9 cellular contexts compared by ENCODE assay signal in genomic region chr1:111737216-111738132, GRCh38. TPM values are rescaled to one million over a fixed set of nuclear protein-coding genes. Genes with fewer than 3 reads are reported as not detected.
DNase-seq lines count a peak whose midpoint lies in the region; ATAC-seq and TF ChIP-seq lines count a peak whose summit lies in the region.
"Had no signal": no experiment of that assay in that cellular context is flagged by ENCODE, and none has a peak within 500 bp of the region (broad histone marks: within the 10 kb centered on the region; RNA-seq: fewer than 3 reads in every experiment).

No MANE protein-coding gene starts in this region.

- H3K4me1 ChIP-seq in OCI-LY3 (ENCODE audit: low read length) = peaks cover 12% of the 10 kb centered on the region
- no peaks in the 10 kb centered on the region for H3K4me1 ChIP-seq in aorta (ENCODE audit: control insufficient read depth in 1 of 2, insufficient read depth in 2 of 2, low read length in 2 of 2)

- intact Hi-C loops in aorta (cut with DNase I) = loop anchor here in 1 of 2 donors (1.0 kb wide), 1 partner anchor 116 kb away; no protein-coding TSS in a partner anchor

- WGBS in aorta, 2 donors = 63% methylated on average over 8 of the region's 8 CpGs

- H3K27me3 ChIP-seq in GM06990 (replicated peaks; ENCODE audit: control insufficient read depth, insufficient read depth, low read length) (no peaks in the 10 kb centered on the region; the same call in 1 of the 2 replicates), OCI-LY3 (ENCODE audit: low read depth, low read length) (no peaks in the 10 kb centered on the region), aorta (ENCODE audit: control insufficient read depth in 1 of 2, insufficient read depth in 2 of 2, low read length in 1 of 2) (no peaks in the 10 kb centered on the region)

- H3K27ac ChIP-seq in OCI-LY3 (ENCODE audit: low read length) (no peak overlapping the region), aorta (ENCODE audit: low read depth in 1 of 2, low read length in 2 of 2) (no peak overlapping the region)

- no peak for ATAC-seq in aorta (ENCODE audit: low FRiP score)
- no peak for ATAC-seq in HG03095 (IDR thresholded peaks at IDR 0.05; ENCODE audit: unreplicated experiment)

- 0 out of 2 replicates have a peak, but pooled peaks cover 7% of the 10 kb centered on the region for H4K20me1 ChIP-seq in OCI-LY3 (ENCODE audit: insufficient read depth, low read length)

- H3K9ac ChIP-seq in OCI-LY3 (ENCODE audit: low read length) = peak overlapping the region; percentile 90

- 0 out of 2 replicates have a peak, but pooled peaks cover 3% of the 10 kb centered on the region for H3K79me2 ChIP-seq in OCI-LY3 (ENCODE audit: low read length)

- H3K36me3 ChIP-seq in GM06990 (ENCODE audit: control insufficient read depth, insufficient read depth, low read length) = no peaks in the 10 kb centered on the region; the same call in 1 of the 2 replicates
- no peaks in the 10 kb centered on the region for H3K36me3 ChIP-seq in OCI-LY3 (replicated peaks; ENCODE audit: low read depth, low read length)
- no peaks in the 10 kb centered on the region for H3K36me3 ChIP-seq in aorta (ENCODE audit: control insufficient read depth in 1 of 2, insufficient read depth in 2 of 2, low read length in 1 of 2)

- peak overlapping the region; percentile 74 for H3K4me3 ChIP-seq in GM06990 (replicated peaks; ENCODE audit: low read depth, low read length)
- peak overlapping the region; percentile 98 for H3K4me3 ChIP-seq in OCI-LY3 (ENCODE audit: low read length)
- H3K4me3 ChIP-seq in epithelial cell of esophagus (ENCODE audit: low read length) = peak overlapping the region; percentile 66
- H3K4me3 ChIP-seq in aorta (ENCODE audit: low read length in 2 of 2) = no peak overlapping the region

- no peak for DNase-seq in GM06990 (ENCODE audit: extremely low read depth, insufficient read length)
- DNase-seq in epithelial cell of esophagus (ENCODE audit: low read depth) = no peak
- DNase-seq in pons (ENCODE audit: low spot score) = peak; percentile 22
- no peak for DNase-seq in stimulated activated CD4-positive, alpha-beta T cell treated with anti-CD3 and anti-CD28 coated beads, Interleukin-4, amount 100 ng/mL, for 4 hours
- DNase-seq in aorta = no peak
- DNase-seq in midbrain (lab: John Stamatoyannopoulos, UW) = no peak
- DNase-seq: GOT3 had no signal

- H3K9me3 ChIP-seq in OCI-LY3 (ENCODE audit: insufficient read depth, low read length) (no peaks in the 10 kb centered on the region), aorta (ENCODE audit: control insufficient read depth, low read length) (no peaks in the 10 kb centered on the region)

- H3K4me2 ChIP-seq in OCI-LY3 (ENCODE audit: low read length) = peak overlapping the region; percentile 89

- no peak overlapping the region for H2AFZ ChIP-seq in OCI-LY3 (ENCODE audit: low read depth, low read length)

- no peak for TF ChIP-seq CTCF in GM06990 (IDR thresholded peaks at IDR 0.05; ENCODE audit: insufficient read depth, low read length, poor library complexity, severe bottlenecking)
- no peak for TF ChIP-seq CTCF in OCI-LY3 (IDR thresholded peaks at IDR 0.05; ENCODE audit: low read depth, low read length)
- no peak for TF ChIP-seq CTCF in epithelial cell of esophagus (IDR thresholded peaks at IDR 0.05; ENCODE audit: insufficient read depth, low read depth, low read length, missing control alignments)

RNA-seq across cellular contexts. Expression of gene INKA2, which starts 1.7 kb away (rescaled TPM):
- total RNA-seq in aorta = 10 to 100 TPM; 11.7 to 14.8 TPM
- 1 to 10 TPM in 1 of 2 donors, not detected in 1; 1.3 TPM for polyA plus RNA-seq in aorta

RNA-seq across cellular contexts. Expression of gene DDX20, which starts 18.2 kb away (rescaled TPM):
- total RNA-seq in aorta = 1 to 10 TPM; 7.9 to 8.8 TPM
- polyA plus RNA-seq in aorta = 1 to 10 TPM; 3.9 to 5.9 TPM

Comparison
In these comparisons a context has a peak if more than half of its experiments do, and no peak if none do; other contexts are left out.
1. H3K4me3 ChIP-seq: peak in GM06990 (single experiment), OCI-LY3 (single experiment) and epithelial cell of esophagus (single experiment); none in aorta (0 of 2).